Comparison of ENCODE assay signal across 1 cellular context in genomic region chr20:63045991-63046390, GRCh38.
TF ChIP-seq lines count a peak whose summit lies in the region.

No MANE protein-coding gene starts in this region.

TF ChIP-seq in IMR-90, 13 proteins besides CTCF, POLR2A, EP300 and RAD21 (continued from another document):
- no peak for TF ChIP-seq ELK1 (IDR thresholded peaks at IDR 0.05; ENCODE audit: borderline replicate concordance, low read depth, low read length)
